In genomic region chr7:32259917-32260596, GRCh38 we compare ENCODE assay signal across 13 cellular contexts.
DNase-seq lines count a peak whose midpoint lies in the region; ATAC-seq and TF ChIP-seq lines count a peak whose summit lies in the region.
"Had no signal": no experiment of that assay in that cellular context is flagged by ENCODE, and none has a peak within 500 bp of the region (broad histone marks: within the 10 kb centered on the region; RNA-seq: fewer than 3 reads in every experiment).

No MANE protein-coding gene starts in this region.

- ATAC-seq in GM19372 (IDR thresholded peaks at IDR 0.05; ENCODE audit: low read depth, unreplicated experiment) (peak; percentile 48), HG02938 (IDR thresholded peaks at IDR 0.05; ENCODE audit: unreplicated experiment) (peak; percentile 95)

- no peak for TF ChIP-seq CTCF in GM12864 (IDR thresholded peaks at IDR 0.05; ENCODE audit: low read depth, low read length, missing control alignments)

- DNase-seq in GM12864 (ENCODE audit: low read depth) (peak; percentile 66), NCI-H2029 treated with DMSO at 0.1 percent for 48 hours (lab: John Stamatoyannopoulos, UW) (peak; percentile 90), SK-N-DZ (ENCODE audit: low spot score) (no peak), ureter (ENCODE audit: low spot score) (no peak)
- no peak for DNase-seq in activated CD4-positive, alpha-beta T cell treated with anti-CD3 and anti-CD28 coated beads for 1 hour
- no peak for DNase-seq in central memory CD4-positive, alpha-beta T cell
- DNase-seq: activated T-cell treated with anti-CD3 and anti-CD28 coated beads, Interleukin-2, amount 50 U/mL, for 48 hours; colonic mucosa; GOT3; NCI-H1048 had no signal

- H3K4me3 ChIP-seq in GM12864 (ENCODE audit: low read depth, low read length) = no peak overlapping the region
- H3K4me3 ChIP-seq: colonic mucosa, neural progenitor cell had no signal

Comparison
In these comparisons a context has a peak if more than half of its experiments do, and no peak if none do; other contexts are left out.
1. DNase-seq: peak in GM12864 (single experiment) and NCI-H2029 treated with DMSO at 0.1 percent for 48 hours (single experiment); none in SK-N-DZ (single experiment), activated CD4-positive, alpha-beta T cell treated with anti-CD3 and anti-CD28 coated beads for 1 hour (single experiment), ureter (single experiment) and central memory CD4-positive, alpha-beta T cell (single experiment).